Comparison of ENCODE assay signal across 28 cellular contexts in genomic region chr6:69424581-69424980, GRCh38.
"Had no signal": no experiment of that assay in that cellular context is flagged by ENCODE, and none has a peak within 500 bp of the region (broad histone marks: within the 10 kb centered on the region; RNA-seq: fewer than 3 reads in every experiment).

No MANE protein-coding gene starts in this region.

- H3K36me3 ChIP-seq: esophagus squamous epithelium, gastrocnemius medialis, heart right ventricle, left lung, lower lobe of right lung had no signal

- H3K36me3 Mint-ChIP-seq: mesothelial cell of epicardium; naive B cell; naive thymus-derived CD8-positive, alpha-beta T cell had no signal

- H3K4me3 Mint-ChIP-seq: dendritic cell treated with granulocyte-macrophage colony-stimulating factor and Interleukin-4, amounts not matched to agents 40 ng/mL and 50 ng/mL, for 4 days; effector memory CD8-positive, alpha-beta T cell; endodermal cell; mesothelial cell of epicardium; naive B cell; naive thymus-derived CD8-positive, alpha-beta T cell had no signal

- FAIRE-seq: endometrium, islet of Langerhans, keratinocyte had no signal

- H3K9me3 ChIP-seq: esophagus squamous epithelium, gastrocnemius medialis, heart right ventricle, left lung, lower lobe of right lung, mucosa of descending colon had no signal

- H3K4me1 Mint-ChIP-seq: mesothelial cell of epicardium; naive B cell; naive thymus-derived CD8-positive, alpha-beta T cell had no signal

- H3K9me3 Mint-ChIP-seq: dendritic cell treated with granulocyte-macrophage colony-stimulating factor and Interleukin-4, amounts not matched to agents 40 ng/mL and 50 ng/mL, for 4 days; endodermal cell; mesothelial cell of epicardium had no signal

- DNase-seq: cortex of kidney; effector CD8-positive, alpha-beta T cell; effector memory CD8-positive, alpha-beta T cell; endodermal cell; erythroblast; esophagus squamous epithelium; foreskin fibroblast; foreskin melanocyte; gastrocnemius medialis; glutamatergic neuron; head of caudate nucleus; heart right ventricle; hippocampal formation; left cardiac atrium; left ventricle myocardium superior; lower lobe of right lung; mesenchymal stem cell; mucosa of descending colon; naive B cell; naive thymus-derived CD8-positive, alpha-beta T cell had no signal

- H3K27me3 ChIP-seq: esophagus squamous epithelium, gastrocnemius medialis, heart right ventricle, left lung had no signal

- H3K27ac Mint-ChIP-seq: dendritic cell treated with granulocyte-macrophage colony-stimulating factor and Interleukin-4, amounts not matched to agents 40 ng/mL and 50 ng/mL, for 4 days; effector memory CD8-positive, alpha-beta T cell; endodermal cell; mesothelial cell of epicardium; naive B cell; naive thymus-derived CD8-positive, alpha-beta T cell had no signal

- H3K27me3 Mint-ChIP-seq: dendritic cell treated with granulocyte-macrophage colony-stimulating factor and Interleukin-4, amounts not matched to agents 40 ng/mL and 50 ng/mL, for 4 days; effector memory CD8-positive, alpha-beta T cell; naive B cell; naive thymus-derived CD8-positive, alpha-beta T cell had no signal

- H3K4me1 ChIP-seq: esophagus squamous epithelium, gastrocnemius medialis, heart right ventricle, left lung, lower lobe of right lung had no signal

- ATAC-seq: effector memory CD8-positive, alpha-beta T cell; esophagus mucosa; gastrocnemius medialis; heart right ventricle; left cardiac atrium; left lung; left ventricle myocardium superior; lower lobe of right lung; mucosa of descending colon; naive thymus-derived CD8-positive, alpha-beta T cell had no signal

- H3K4me3 ChIP-seq: esophagus squamous epithelium, gastrocnemius medialis, heart right ventricle, left lung, lower lobe of right lung, mucosa of descending colon had no signal

- H3K27ac ChIP-seq: epithelial cell of prostate, esophagus squamous epithelium, gastrocnemius medialis, heart right ventricle, left lung, lower lobe of right lung had no signal
